ENCODE assay signal across 38 cellular contexts in genomic region chr3:104176706-104177105, GRCh38.
"Had no signal": no experiment of that assay in that cellular context is flagged by ENCODE, and none has a peak within 500 bp of the region (broad histone marks: within the 10 kb centered on the region; RNA-seq: fewer than 3 reads in every experiment).

No MANE protein-coding gene starts in this region.

- H3K27ac Mint-ChIP-seq: activated B cell treated with CpG ODN at 0.5 μM for 24 hours; activated CD4-positive, alpha-beta memory T cell treated with anti-CD3 and anti-CD28 coated beads, Interleukin-2, amount 10 ng/mL, durations not matched to agents 7 days and 5 days; activated CD4-positive, alpha-beta T cell treated with anti-CD3 and anti-CD28 coated beads, Interleukin-2, amount 10 ng/mL, durations not matched to agents 24 days and 14 days; activated CD8-positive, alpha-beta memory T cell treated with anti-CD3 and anti-CD28 coated beads, Interleukin-2, amount 10 ng/mL, durations not matched to agents 7 days and 5 days; activated CD8-positive, alpha-beta T cell treated with anti-CD3 and anti-CD28 coated beads, Interleukin-2, amount 10 ng/mL, durations not matched to agents 7 days and 5 days; activated naive CD4-positive, alpha-beta T cell treated with anti-CD3 and anti-CD28 coated beads, Interleukin-2, amount 10 ng/mL, durations not matched to agents 7 days and 5 days; activated naive CD4-positive, alpha-beta T cell treated with anti-CD3 and anti-CD28 coated beads, Interleukin-2, amount 50 U/mL, for 24 hours; activated naive CD8-positive, alpha-beta T cell; activated T-cell treated with anti-CD3 and anti-CD28 coated beads, Interleukin-2, amount 50 U/mL, for 24 hours; activated T-helper 2 cell treated with anti-CD3 and anti-CD28 coated beads, Interferon-gamma antibody, Interleukin-2, Interleukin-4, amounts not matched to agents 10 μg/mL and 5 μg/mL and 100 μg/mL, durations not matched to agents 14 hours and 24 hours and 36 hours; T-helper 1 cell treated with Interleukin-12 subunit alpha and Interleukin-12 subunit beta and Interleukin-4 antibody, amounts not matched to agents 30 μg/mL and 1 μg/mL, for 36 hours; T-helper 2 cell treated with Interferon-gamma antibody and Interleukin-4, amounts not matched to agents 5 μg/mL and 100 μg/mL, for 36 hours had no signal

- H3K36me3 ChIP-seq: adrenal gland, brain microvascular endothelial cell, breast epithelium, cardiac muscle cell had no signal

- H3K36me3 Mint-ChIP-seq: activated CD8-positive, alpha-beta memory T cell treated with anti-CD3 and anti-CD28 coated beads, Interleukin-2, amount 10 ng/mL, durations not matched to agents 7 days and 5 days; activated naive CD4-positive, alpha-beta T cell treated with anti-CD3 and anti-CD28 coated beads, Interleukin-2, amount 10 ng/mL, durations not matched to agents 7 days and 5 days; activated naive CD4-positive, alpha-beta T cell treated with anti-CD3 and anti-CD28 coated beads, Interleukin-2, amount 50 U/mL, for 24 hours; activated naive CD8-positive, alpha-beta T cell had no signal

- H3K9me3 Mint-ChIP-seq: activated B cell treated with CpG ODN at 0.5 μM for 24 hours; activated CD4-positive, alpha-beta memory T cell treated with anti-CD3 and anti-CD28 coated beads, Interleukin-2, amount 10 ng/mL, durations not matched to agents 7 days and 5 days; activated CD4-positive, alpha-beta T cell treated with anti-CD3 and anti-CD28 coated beads, Interleukin-2, amount 10 ng/mL, durations not matched to agents 24 days and 14 days; activated naive CD4-positive, alpha-beta T cell treated with anti-CD3 and anti-CD28 coated beads, Interleukin-2, amount 50 U/mL, for 24 hours; activated T-cell treated with anti-CD3 and anti-CD28 coated beads, Interleukin-2, amount 50 U/mL, for 24 hours; activated T-helper 2 cell treated with anti-CD3 and anti-CD28 coated beads, Interferon-gamma antibody, Interleukin-2, Interleukin-4, amounts not matched to agents 10 μg/mL and 5 μg/mL and 100 μg/mL, durations not matched to agents 14 hours and 24 hours and 36 hours; T-helper 1 cell treated with Interleukin-12 subunit alpha and Interleukin-12 subunit beta and Interleukin-4 antibody, amounts not matched to agents 30 μg/mL and 1 μg/mL, for 36 hours; T-helper 2 cell treated with Interferon-gamma antibody and Interleukin-4, amounts not matched to agents 5 μg/mL and 100 μg/mL, for 36 hours had no signal

- ATAC-seq: activated CD8-positive, alpha-beta memory T cell treated with anti-CD3 and anti-CD28 coated beads, Interleukin-2, amount 10 ng/mL, durations not matched to agents 7 days and 5 days; activated CD8-positive, alpha-beta T cell treated with anti-CD3 and anti-CD28 coated beads, Interleukin-2, amount 10 ng/mL, durations not matched to agents 7 days and 5 days; body of pancreas had no signal

- H3K4me3 ChIP-seq: adrenal gland, body of pancreas, breast epithelium, cardiac muscle cell had no signal

- H3K9me3 ChIP-seq: adrenal gland, body of pancreas, breast epithelium had no signal

- DNase-seq: activated B cell treated with CpG ODN at 0.5 μM for 24 hours; activated CD4-positive, alpha-beta memory T cell treated with anti-CD3 and anti-CD28 coated beads, Interleukin-2, amount 10 ng/mL, durations not matched to agents 7 days and 5 days; activated CD4-positive, alpha-beta T cell treated with anti-CD3 and anti-CD28 coated beads for 4 hours; activated CD4-positive, alpha-beta T cell treated with anti-CD3 and anti-CD28 coated beads, Interleukin-2, amount 10 ng/mL, durations not matched to agents 24 days and 14 days; activated CD4-positive, alpha-beta T cell treated with anti-CD3 and anti-CD28 coated beads, Interleukin-2, amount 50 U/mL, for 1 hour; activated CD4-positive, alpha-beta T cell treated with anti-CD3 and anti-CD28 coated beads, Interleukin-2, amount 50 U/mL, for 4 hours; activated CD4-positive, CD25-positive, alpha-beta regulatory T cell treated with anti-CD3 and anti-CD28 coated beads, Interleukin-2, amount 50 U/mL, for 72 hours; activated CD8-positive, alpha-beta memory T cell treated with anti-CD3 and anti-CD28 coated beads for 24 hours; activated CD8-positive, alpha-beta memory T cell treated with anti-CD3 and anti-CD28 coated beads, Interleukin-2, amount 10 ng/mL, durations not matched to agents 7 days and 5 days; activated CD8-positive, alpha-beta memory T cell treated with anti-CD3 and anti-CD28 coated beads, Interleukin-2, amount 50 U/mL, for 48 hours; activated CD8-positive, alpha-beta T cell treated with anti-CD3 and anti-CD28 coated beads, Interleukin-2, amount 10 ng/mL, durations not matched to agents 7 days and 5 days; activated effector memory CD4-positive, alpha-beta T cell treated with Interleukin-2 at 50 U/mL for 16 hours; activated gamma-delta T cell; activated naive CD4-positive, alpha-beta T cell treated with anti-CD3 and anti-CD28 coated beads, Interleukin-2, amount 10 ng/mL, durations not matched to agents 7 days and 5 days; activated naive CD4-positive, alpha-beta T cell treated with Interleukin-2 at 50 U/mL for 16 hours; activated T-cell treated with anti-CD3 and anti-CD28 coated beads, Interleukin-2, amount 50 U/mL, for 24 hours; activated T-cell treated with anti-CD3 and anti-CD28 coated beads, Interleukin-2, amount 50 U/mL, for 48 hours; adrenal gland; amniotic stem cell; aorta; body of pancreas; brain microvascular endothelial cell; caudate nucleus; cerebellar nuclear complex; T-helper 1 cell; T-helper 2 cell; T-helper 9 cell had no signal

- H3K27me3 Mint-ChIP-seq: activated B cell treated with CpG ODN at 0.5 μM for 24 hours; activated CD4-positive, alpha-beta memory T cell treated with anti-CD3 and anti-CD28 coated beads, Interleukin-2, amount 10 ng/mL, durations not matched to agents 7 days and 5 days; activated CD4-positive, alpha-beta T cell treated with anti-CD3 and anti-CD28 coated beads, Interleukin-2, amount 10 ng/mL, durations not matched to agents 24 days and 14 days; activated CD8-positive, alpha-beta memory T cell treated with anti-CD3 and anti-CD28 coated beads, Interleukin-2, amount 10 ng/mL, durations not matched to agents 7 days and 5 days; activated naive CD4-positive, alpha-beta T cell treated with anti-CD3 and anti-CD28 coated beads, Interleukin-2, amount 10 ng/mL, durations not matched to agents 7 days and 5 days; activated naive CD4-positive, alpha-beta T cell treated with anti-CD3 and anti-CD28 coated beads, Interleukin-2, amount 50 U/mL, for 24 hours; activated naive CD8-positive, alpha-beta T cell; activated T-cell treated with anti-CD3 and anti-CD28 coated beads, Interleukin-2, amount 50 U/mL, for 24 hours; central memory CD8-positive, alpha-beta T cell had no signal

- H3K4me1 ChIP-seq: adrenal gland, body of pancreas, breast epithelium had no signal

- FAIRE-seq: astrocyte, TTC549 had no signal

- H3K27ac ChIP-seq: adrenal gland, body of pancreas, brain microvascular endothelial cell, breast epithelium, cardiac muscle cell, VCaP had no signal

- H3K4me3 Mint-ChIP-seq: activated B cell treated with CpG ODN at 0.5 μM for 24 hours; activated CD4-positive, alpha-beta memory T cell treated with anti-CD3 and anti-CD28 coated beads, Interleukin-2, amount 10 ng/mL, durations not matched to agents 7 days and 5 days; activated CD4-positive, alpha-beta T cell treated with anti-CD3 and anti-CD28 coated beads, Interleukin-2, amount 10 ng/mL, durations not matched to agents 24 days and 14 days; activated CD8-positive, alpha-beta memory T cell treated with anti-CD3 and anti-CD28 coated beads, Interleukin-2, amount 10 ng/mL, durations not matched to agents 7 days and 5 days; activated CD8-positive, alpha-beta T cell treated with anti-CD3 and anti-CD28 coated beads, Interleukin-2, amount 10 ng/mL, durations not matched to agents 7 days and 5 days; activated naive CD4-positive, alpha-beta T cell treated with anti-CD3 and anti-CD28 coated beads, Interleukin-2, amount 10 ng/mL, durations not matched to agents 7 days and 5 days; activated naive CD4-positive, alpha-beta T cell treated with anti-CD3 and anti-CD28 coated beads, Interleukin-2, amount 50 U/mL, for 24 hours; activated naive CD8-positive, alpha-beta T cell; activated T-cell treated with anti-CD3 and anti-CD28 coated beads, Interleukin-2, amount 50 U/mL, for 24 hours; central memory CD8-positive, alpha-beta T cell; T-helper 1 cell treated with Interleukin-12 subunit alpha and Interleukin-12 subunit beta and Interleukin-4 antibody, amounts not matched to agents 30 μg/mL and 1 μg/mL, for 36 hours; T-helper 2 cell treated with Interferon-gamma antibody and Interleukin-4, amounts not matched to agents 5 μg/mL and 100 μg/mL, for 36 hours had no signal

- H3K4me1 Mint-ChIP-seq: activated B cell treated with CpG ODN at 0.5 μM for 24 hours; activated CD4-positive, alpha-beta memory T cell treated with anti-CD3 and anti-CD28 coated beads, Interleukin-2, amount 10 ng/mL, durations not matched to agents 7 days and 5 days; activated CD4-positive, alpha-beta T cell treated with anti-CD3 and anti-CD28 coated beads, Interleukin-2, amount 10 ng/mL, durations not matched to agents 24 days and 14 days; activated CD8-positive, alpha-beta memory T cell treated with anti-CD3 and anti-CD28 coated beads, Interleukin-2, amount 10 ng/mL, durations not matched to agents 7 days and 5 days; activated naive CD4-positive, alpha-beta T cell treated with anti-CD3 and anti-CD28 coated beads, Interleukin-2, amount 10 ng/mL, durations not matched to agents 7 days and 5 days; activated naive CD4-positive, alpha-beta T cell treated with anti-CD3 and anti-CD28 coated beads, Interleukin-2, amount 50 U/mL, for 24 hours; central memory CD8-positive, alpha-beta T cell had no signal

- H3K27me3 ChIP-seq: adrenal gland, body of pancreas, brain microvascular endothelial cell, breast epithelium, cardiac muscle cell had no signal
